ENCODE assay signal across 8 cellular contexts in the genomic region with DNA sequence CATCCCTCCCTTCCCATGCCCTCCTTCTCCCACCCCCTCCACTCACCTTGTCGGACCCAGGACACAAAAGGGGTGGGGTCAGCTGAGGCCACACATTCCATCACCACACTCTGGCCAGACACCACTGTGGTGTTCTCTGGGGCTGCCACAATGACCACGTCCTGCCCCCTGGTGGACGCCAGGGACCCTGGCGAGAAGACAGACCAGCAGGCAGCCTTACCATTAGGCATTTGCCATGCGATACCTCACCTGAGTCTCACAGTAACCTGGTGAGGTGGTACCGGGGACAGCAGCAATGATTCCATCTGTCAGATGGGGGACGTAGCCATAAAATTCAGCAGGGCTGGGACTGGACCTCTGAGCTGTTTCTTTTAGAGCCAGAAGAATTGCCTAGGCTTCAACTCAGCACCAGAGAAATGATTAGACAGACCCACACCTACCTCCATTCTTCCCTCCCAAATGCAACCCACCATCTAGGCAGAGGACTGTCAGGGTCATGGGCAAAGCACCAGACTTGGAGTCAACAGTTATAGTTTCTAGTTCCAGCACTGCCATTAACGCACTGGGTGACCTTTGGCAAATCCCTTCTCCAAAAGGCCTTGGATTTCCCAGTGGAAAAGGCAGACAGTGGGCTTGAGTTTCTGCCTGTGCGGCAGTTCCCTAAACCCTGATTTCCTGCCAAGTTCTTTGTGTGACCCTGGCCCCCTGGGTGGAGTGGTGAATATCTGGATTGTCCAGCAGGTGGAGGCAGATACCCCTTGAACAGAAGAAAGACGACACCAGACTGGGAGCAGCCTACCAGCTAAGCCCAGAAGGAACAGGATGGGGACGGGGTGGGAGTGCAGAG. TPM values are rescaled to one million over a fixed set of nuclear protein-coding genes. Genes with fewer than 3 reads are reported as not detected.
DNase-seq lines count a peak whose midpoint lies in the region; ATAC-seq, FAIRE-seq and TF ChIP-seq lines count a peak whose summit lies in the region.

No MANE protein-coding gene starts in this region.

- peak; percentile 87 for FAIRE-seq in H1 (lab: Jason Lieb, UNC)

- no peak for TF ChIP-seq POLR2A in H1 (IDR thresholded peaks at IDR 0.05; ENCODE audit: control extremely low read depth in 1 of 2, low read depth in 2 of 2, low read length in 2 of 2)
- TF ChIP-seq POLR2A in suprapubic skin (IDR thresholded peaks at IDR 0.05): no peak

- H3K4me1 ChIP-seq in BLaER1 treated with 17β-estradiol and CSF1 and Interleukin-3, amounts not matched to agents 10 nM and 100 nM: peaks cover 8 to 22% (median 15%) of the 10 kb centered on the region in 10 experiments; a peak in 19 of 20 replicates
- H3K4me1 ChIP-seq in HEK293 (ENCODE audit: control insufficient read depth, insufficient read depth, low read length) (peaks cover 12% of the 10 kb centered on the region), H1 (replicated peaks in 1 of 4; ENCODE audit: control insufficient read depth in 3 of 4, insufficient read depth in 4 of 4, low read length in 3 of 4) (peaks cover 7 to 30% (median 19%) of the 10 kb centered on the region in 4 experiments), mesodermal cell (ENCODE audit: control insufficient read depth, insufficient read depth, low read length, poor library complexity, severe bottlenecking) (peaks cover 14% of the 10 kb centered on the region), suprapubic skin (peaks cover 7% of the 10 kb centered on the region)

- DNase-seq in NCI-H510A treated with DMSO at 0.1 percent for 48 hours (lab: John Stamatoyannopoulos, UW): peak; percentile 63
- peak; percentile 24 to 31 for DNase-seq in activated CD4-positive, alpha-beta T cell treated with anti-CD3 and anti-CD28 coated beads for 4 hours
- DNase-seq in H1 (ENCODE audit: low read depth in 1 of 2, low spot score in 2 of 2): peak; percentile 78 to 94
- DNase-seq in suprapubic skin (ENCODE audit: low spot score in 2 of 2): no peak

- H3K23me2 ChIP-seq in H1 (ENCODE audit: low read depth, low read length): peaks cover 7% of the 10 kb centered on the region; the same call in 1 of the 2 replicates

- peak overlapping the region in 4 of 11 experiments; percentile 21 to 42 (median 33); a peak in 2 of 22 replicates for H3K9ac ChIP-seq in BLaER1 treated with 17β-estradiol and CSF1 and Interleukin-3, amounts not matched to agents 10 nM and 100 nM
- no peak overlapping the region for H3K9ac ChIP-seq in H1 (replicated peaks in 1 of 4; ENCODE audit: extremely low read depth in 1 of 4, low read depth in 3 of 4, low read length in 3 of 4)

- peak overlapping the region; percentile 84 for H2BK20ac ChIP-seq in H1 (ENCODE audit: low read length)

- ATAC-seq in GM21390 (IDR thresholded peaks at IDR 0.05; ENCODE audit: unreplicated experiment): no peak

- H2BK5ac ChIP-seq in H1 (ENCODE audit: low read depth, low read length): no peak overlapping the region; the same call in 1 of the 2 replicates

- TF ChIP-seq EP300 in H1 (IDR thresholded peaks at IDR 0.05; ENCODE audit: borderline replicate concordance in 1 of 2, low read depth in 2 of 2, low read length in 2 of 2) (0 out of 3 replicates have a peak, but pooled peaks of 1 of the 2 experiments have one; percentile 44), suprapubic skin (IDR thresholded peaks at IDR 0.05) (no peak)

- H3K18ac ChIP-seq in H1 (ENCODE audit: extremely low read depth, low read length): peak overlapping the region; percentile 26

- H2BK15ac ChIP-seq in H1 (ENCODE audit: low read length): peak overlapping the region; percentile 82; the same call in 1 of the 2 replicates

- H3K36me3 ChIP-seq in BLaER1 treated with 17β-estradiol and CSF1 and Interleukin-3, amounts not matched to agents 10 nM and 100 nM: no peaks in the 10 kb centered on the region
- H3K36me3 ChIP-seq in HEK293 (ENCODE audit: control insufficient read depth in 2 of 2, insufficient read depth in 1 of 2, low read length in 2 of 2) (no peaks in the 10 kb centered on the region), H1 (ENCODE audit: control insufficient read depth in 2 of 4, insufficient read depth in 4 of 4, low read length in 3 of 4) (no peaks in the 10 kb centered on the region; a peak in 1 of 8 replicates), mesodermal cell (ENCODE audit: control insufficient read depth, insufficient read depth, low read length) (peaks cover 8% of the 10 kb centered on the region), suprapubic skin (no peaks in the 10 kb centered on the region)

- H3K14ac ChIP-seq in H1 (ENCODE audit: insufficient read length): no peak overlapping the region

- no peak overlapping the region for H2AFZ ChIP-seq in H1 (ENCODE audit: low read length)

- POLR2A ChIA-PET in HEK293 (lab: Yijun Ruan, JAX) (interaction anchor here (0.5 to 2.5 kb wide), 6 partner anchors 15 to 210 kb away, joined by 3 to 7 read pairs (median 4); a partner anchor contains a TSS), H1 (lab: Charles Lee; ENCODE audit: partially characterized antibody) (interaction anchor here (0.6 to 15.2 kb wide), 9 partner anchors 9 to 468 kb away, joined by 3 to 229 read pairs (median 3); a partner anchor contains a TSS)

- CTCF ChIA-PET in HEK293 (lab: Yijun Ruan, JAX) (interaction anchor here (0.6 to 4.5 kb wide), 61 partner anchors 9 to 762 kb away, joined by 3 to 120 read pairs (median 4); no protein-coding TSS in a partner anchor), H1 (lab: Charles Lee; ENCODE audit: partially characterized antibody) (interaction anchor here (0.6 to 6.9 kb wide), 53 partner anchors 13 to 314 kb away, joined by 3 to 180 read pairs (median 4); a partner anchor contains a TSS)

- H4K20me1 ChIP-seq in BLaER1 treated with 17β-estradiol and CSF1 and Interleukin-3, amounts not matched to agents 10 nM and 100 nM: no peaks in the 10 kb centered on the region
- peaks cover 0 to 4% of the 10 kb centered on the region in 2 experiments for H4K20me1 ChIP-seq in H1 (replicated peaks in 1 of 2; ENCODE audit: control insufficient read depth in 1 of 2, insufficient read depth in 2 of 2, low read length in 2 of 2)

- peak overlapping the region; percentile 32; the same call in 1 of the 2 replicates for H2BK12ac ChIP-seq in H1 (ENCODE audit: low read depth, low read length)

- peak overlapping the region in 9 of 11 experiments; percentile 4 to 65 (median 38); a peak in 13 of 22 replicates for H3K4me2 ChIP-seq in BLaER1 treated with 17β-estradiol and CSF1 and Interleukin-3, amounts not matched to agents 10 nM and 100 nM
- peak overlapping the region; percentile 15 to 48; a peak in 3 of 4 replicates for H3K4me2 ChIP-seq in H1 (ENCODE audit: insufficient read depth in 1 of 2, low read depth in 2 of 2, low read length in 2 of 2)

- H3K23ac ChIP-seq in H1 (ENCODE audit: insufficient read length): no peak overlapping the region

- H3K56ac ChIP-seq in H1 (replicated peaks; ENCODE audit: insufficient read length, low read depth, low read length): no peak overlapping the region

- H3K79me2 ChIP-seq in H1 (ENCODE audit: control insufficient read depth in 1 of 2, insufficient read depth in 2 of 2, low read length in 2 of 2): no peaks in the 10 kb centered on the region

- no peak overlapping the region for H3K4ac ChIP-seq in H1 (replicated peaks; ENCODE audit: insufficient read length, low read depth, low read length)

- 0 out of 2 replicates have a peak overlapping the region, but pooled peaks have one; percentile 32 for H2AK5ac ChIP-seq in H1 (ENCODE audit: low read depth, low read length)

- H3K27ac ChIP-seq in BLaER1 treated with 17β-estradiol and CSF1 and Interleukin-3, amounts not matched to agents 10 nM and 100 nM: peak overlapping the region in 4 of 11 experiments; percentile 11 to 45 (median 42); a peak in 4 of 22 replicates
- H3K27ac ChIP-seq in HEK293 (ENCODE audit: extremely low read depth, low read depth, low read length) (peak overlapping the region; percentile 36; the same call in 1 of the 2 replicates), H1 (ENCODE audit: low read depth, low read length) (no peak overlapping the region), mesodermal cell (ENCODE audit: low read depth, low read length, severe bottlenecking) (peak overlapping the region; percentile 82), suprapubic skin (no peak overlapping the region)

- H4K8ac ChIP-seq in H1 (ENCODE audit: extremely low read depth, insufficient read depth, low read length): no peak overlapping the region

- TF ChIP-seq CTCF in HEK293 (tag by site-specific recombination; IDR thresholded peaks at IDR 0.05): peak; percentile 92
- TF ChIP-seq CTCF in H1 (IDR thresholded peaks at IDR 0.05; ENCODE audit: control extremely low read depth in 1 of 3, insufficient read depth in 1 of 3, low read depth in 1 of 3, low read length in 3 of 3): peak; percentile 91 to 95 (median 91)
- peak; percentile 32 to 62 for TF ChIP-seq CTCF in suprapubic skin (IDR thresholded peaks at IDR 0.05)

- H3K27me3 ChIP-seq in BLaER1 treated with 17β-estradiol and CSF1 and Interleukin-3, amounts not matched to agents 10 nM and 100 nM: peaks cover 6 to 14% (median 13%) of the 10 kb centered on the region in 11 experiments; a peak in 18 of 22 replicates
- H3K27me3 ChIP-seq in H1 (replicated peaks in 1 of 4; ENCODE audit: control insufficient read depth in 3 of 4, extremely low read depth in 1 of 4, insufficient read depth in 3 of 4, low read length in 3 of 4) (peaks cover 10 to 24% (median 19%) of the 10 kb centered on the region in 4 experiments), suprapubic skin (peaks cover 25% of the 10 kb centered on the region)

- 21% methylated on average over 11 of the region's 11 CpGs; no CpG with 5 or more reads in 1 of the 2 experiments for WGBS in H1 (ENCODE audit: extremely low coverage in 1 of 2, insufficient coverage in 1 of 2, insufficient read length in 1 of 2, insufficient replicate concordance in 2 of 2, low coverage in 1 of 2, low lambda C conversion rate in 2 of 2, missing lambda C conversion rate in 1 of 2), 2 experiments
- WGBS in mesodermal cell (ENCODE audit: insufficient coverage in 2 of 2), 2 experiments: 24 to 34% methylated on average over 10 to 11 of the region's 11 CpGs
- WGBS in suprapubic skin: 24% methylated on average over 6 of the region's 11 CpGs

- TF ChIP-seq RAD21 in H1 (IDR thresholded peaks at IDR 0.05 in 1 of 2, conservative IDR thresholded peaks at IDR 0.05 in 1 of 2; ENCODE audit: low read depth in 2 of 2, low read length in 2 of 2): peak; percentile 94 to 99

- no peak overlapping the region for H4K91ac ChIP-seq in H1 (replicated peaks; ENCODE audit: insufficient read length, low read length)

- H3K4me3 ChIP-seq in BLaER1 treated with 17β-estradiol and CSF1 and Interleukin-3, amounts not matched to agents 10 nM and 100 nM: no peak overlapping the region
- no peak overlapping the region for H3K4me3 ChIP-seq in HEK293 (ENCODE audit: low read depth, low read length)
- H3K4me3 ChIP-seq in H1 (ENCODE audit: extremely low read depth in 1 of 4, insufficient read depth in 2 of 4, low read depth in 3 of 4, low read length in 4 of 4): peak overlapping the region in 1 of 4 experiments; percentile 18; a peak in 1 of 8 replicates
- no peak overlapping the region for H3K4me3 ChIP-seq in mesodermal cell (ENCODE audit: extremely low read depth, insufficient read depth, low read length, poor library complexity, severe bottlenecking)
- H3K4me3 ChIP-seq in suprapubic skin: no peak overlapping the region

- H2BK120ac ChIP-seq in H1 (replicated peaks; ENCODE audit: low read depth, low read length): no peak overlapping the region

- no peaks in the 10 kb centered on the region for H3K79me1 ChIP-seq in H1 (ENCODE audit: low read depth, low read length)

- H4K5ac ChIP-seq in H1 (ENCODE audit: insufficient read length, low read depth, low read length): no peak overlapping the region

- H3K9me3 ChIP-seq in BLaER1 treated with 17β-estradiol and CSF1 and Interleukin-3, amounts not matched to agents 10 nM and 100 nM (replicated peaks in 1 of 11): no peaks in the 10 kb centered on the region
- H3K9me3 ChIP-seq in HEK293 (ENCODE audit: control insufficient read depth, insufficient read depth, low read depth, low read length) (no peaks in the 10 kb centered on the region), H1 (ENCODE audit: insufficient read depth in 2 of 2, low read depth in 1 of 2, low read length in 1 of 2) (no peaks in the 10 kb centered on the region), mesodermal cell (ENCODE audit: control insufficient read depth, low read length) (no peaks in the 10 kb centered on the region), suprapubic skin (no peaks in the 10 kb centered on the region)

RNA-seq across cellular contexts. Expression of a gene that starts 21.8 kb away (rescaled TPM):
- 7.7 and 7.8 TPM in 2 replicates for total RNA-seq in H1 (2021; fragmentation: NEBNext Ultra II Directional; extraction: Animal tissue kit (Norgen Biotek cat#: 25700))
- 10.3 and 12.7 TPM in 2 replicates for polyA plus RNA-seq in H1 (2011; rRNA removed)
- polyA plus RNA-seq in H1 (2011; cell fraction: cytosol; rRNA removed): 11.8 TPM
- 32.6 TPM for polyA plus RNA-seq in H1 (2011; cell fraction: nucleus; rRNA removed)
- 9.5 to 12.6 TPM (median 11.6 TPM) in 4 replicates for polyA plus RNA-seq in H1 (2012, experiment 1 of 2)
- 4.2 TPM for polyA plus RNA-seq in H1 (2012, experiment 2 of 2)
- polyA plus RNA-seq in H1 (2013, experiment 1 of 2): 4.7 TPM
- 4.3 TPM for polyA plus RNA-seq in H1 (2013, experiment 2 of 2)
- polyA minus RNA-seq in H1 (2011; rRNA and poly(A)+ RNA removed): 11.4 and 13.0 TPM in 2 replicates
- 6.8 TPM for polyA minus RNA-seq in H1 (2011; cell fraction: cytosol; rRNA and poly(A)+ RNA removed)
- 14.2 TPM for polyA minus RNA-seq in H1 (2011; cell fraction: nucleus; rRNA and poly(A)+ RNA removed)
- 11.1 TPM for polyA plus RNA-seq in mesodermal cell (2013, experiment 1 of 2)
- 11.0 TPM for polyA plus RNA-seq in mesodermal cell (2013, experiment 2 of 2)
- 1 to 10 TPM in 1 of 4 donors, under 1 TPM in 3; 0.16 to 1.4 (median 0.35) TPM for total RNA-seq in suprapubic skin

RNA-seq across cellular contexts. Expression of a gene that starts 23.2 kb away (rescaled TPM):
- total RNA-seq in H1 (2021; fragmentation: NEBNext Ultra II Directional; extraction: Animal tissue kit (Norgen Biotek cat#: 25700)): 45.7 and 45.9 TPM in 2 replicates
- 26.8 and 42.3 TPM in 2 replicates for polyA plus RNA-seq in H1 (2011; rRNA removed)
- polyA plus RNA-seq in H1 (2011; cell fraction: cytosol; rRNA removed): 23.3 TPM
- 49.4 TPM for polyA plus RNA-seq in H1 (2011; cell fraction: nucleus; rRNA removed)
- polyA plus RNA-seq in H1 (2012, experiment 1 of 2): 26.5 to 37.1 TPM (median 35.2 TPM) in 4 replicates
- 29.5 TPM for polyA plus RNA-seq in H1 (2012, experiment 2 of 2)
- polyA plus RNA-seq in H1 (2013, experiment 1 of 2): 57.5 TPM
- 60.3 TPM for polyA plus RNA-seq in H1 (2013, experiment 2 of 2)
- 22.4 and 28.5 TPM in 2 replicates for polyA minus RNA-seq in H1 (2011; rRNA and poly(A)+ RNA removed)
- polyA minus RNA-seq in H1 (2011; cell fraction: cytosol; rRNA and poly(A)+ RNA removed): 26.4 TPM
- polyA minus RNA-seq in H1 (2011; cell fraction: nucleus; rRNA and poly(A)+ RNA removed): 23.6 TPM
- polyA plus RNA-seq in mesodermal cell (2013, experiment 1 of 2): 113 TPM
- 107 TPM for polyA plus RNA-seq in mesodermal cell (2013, experiment 2 of 2)
- total RNA-seq in suprapubic skin: not detected

Comparison
In these comparisons a context has a peak if more than half of its experiments do, and no peak if none do; other contexts are left out.
1. H3K27ac ChIP-seq: peak in HEK293 (single experiment) and mesodermal cell (single experiment); none in H1 (single experiment) and suprapubic skin (single experiment).
2. DNase-seq: peak in NCI-H510A treated with DMSO at 0.1 percent for 48 hours (single experiment), activated CD4-positive, alpha-beta T cell treated with anti-CD3 and anti-CD28 coated beads for 4 hours (2 of 2) and H1 (2 of 2); none in suprapubic skin (0 of 2).
3. RNA of a gene that starts 23.2 kb away (total RNA-seq): 45.7 to 45.9 TPM in H1; not detected in suprapubic skin; every median in the first group is over 10 times any median in the second.
4. Peak in every context shown above with its lines, with median percentiles within 50 percentile points of each other: CTCF ChIP-seq.